In genomic region chr10:80289451-80290287, GRCh38 we compare ENCODE assay signal across 1 cellular context.
TF ChIP-seq lines count a peak whose summit lies in the region.

TSS of gene MAT1A (minus strand) at chr10:80289658. CDS start at chr10:80289423, 235 bp downstream.

TF ChIP-seq in H1, 55 proteins besides CTCF, POLR2A, EP300 and RAD21 (continued from another document):
- peak; percentile 97 for TF ChIP-seq E2F6 (IDR thresholded peaks at IDR 0.05)
- peak; percentile 45; the same call in 1 of the 2 replicates for TF ChIP-seq CEBPB (IDR thresholded peaks at IDR 0.05; ENCODE audit: low read depth, low read length)
- no peak for TF ChIP-seq HDAC6 (IDR thresholded peaks at IDR 0.05; ENCODE audit: low read depth, low read length)
- peak; percentile 7; the same call in 1 of the 2 replicates for TF ChIP-seq JUND (IDR thresholded peaks at IDR 0.05; ENCODE audit: low read length)
- TF ChIP-seq NANOG (IDR thresholded peaks at IDR 0.05; ENCODE audit: insufficient read depth, low read depth, low read length, poor library complexity, severe bottlenecking): no peak
- no peak for TF ChIP-seq SP1 (IDR thresholded peaks at IDR 0.05; ENCODE audit: low read depth, low read length)
- TF ChIP-seq SUZ12 (IDR thresholded peaks at IDR 0.05; ENCODE audit: low read length): no peak
- peak; percentile 55 for TF ChIP-seq SRF (IDR thresholded peaks at IDR 0.05; ENCODE audit: low read depth, low read length)
- TF ChIP-seq MAX (IDR thresholded peaks at IDR 0.05): peak; percentile 95
- peak; percentile 46 for TF ChIP-seq ASH2L (IDR thresholded peaks at IDR 0.05; ENCODE audit: low read length)
